Comparison of ENCODE assay signal across 16 cellular contexts in genomic region chr5:145764325-145764724, GRCh38.
"Had no signal": no experiment of that assay in that cellular context is flagged by ENCODE, and none has a peak within 500 bp of the region (broad histone marks: within the 10 kb centered on the region; RNA-seq: fewer than 3 reads in every experiment).

No MANE protein-coding gene starts in this region.

- H3K27ac ChIP-seq: heart left ventricle, parathyroid adenoma, prostate gland, spleen had no signal

- H3K4me3 ChIP-seq: heart left ventricle, prostate gland, spleen had no signal

- H3K4me1 ChIP-seq: heart left ventricle, parathyroid adenoma, prostate gland, spleen had no signal

- H3K36me3 ChIP-seq: prostate gland had no signal

- H3K27me3 ChIP-seq: heart left ventricle, spleen had no signal

- ATAC-seq: heart left ventricle; left lobe of liver; naive thymus-derived CD4-positive, alpha-beta T cell; sciatic nerve had no signal

- DNase-seq: erythroblast; heart left ventricle; hippocampal formation; mammary epithelial cell; naive thymus-derived CD4-positive, alpha-beta T cell; nephron progenitor cell; retina; spleen; stimulated activated CD4-positive, alpha-beta T cell treated with anti-CD3 and anti-CD28 coated beads, Interleukin-15, amount 100 ng/mL, for 24 hours; stimulated activated CD4-positive, alpha-beta T cell treated with anti-CD3 and anti-CD28 coated beads, Interleukin-1b, Interleukin-23, amount 100 ng/mL, for 48 hours; stimulated activated CD4-positive, alpha-beta T cell treated with anti-CD3 and anti-CD28 coated beads, Interleukin-4, amount 100 ng/mL, for 4 hours; stimulated activated naive CD4-positive, alpha-beta T cell had no signal

- H3K9me3 ChIP-seq: prostate gland had no signal
